In genomic region chr7:130151591-130152269, GRCh38 we compare ENCODE assay signal across 11 cellular contexts. TPM values are rescaled to one million over a fixed set of nuclear protein-coding genes. Genes with fewer than 3 reads are reported as not detected.
A peak's percentile ranks its signal among the peaks of the same experiment; 100 is the strongest.
DNase-seq lines count a peak whose midpoint lies in the region; ATAC-seq and TF ChIP-seq lines count a peak whose summit lies in the region.
"Had no signal": no experiment of that assay in that cellular context is flagged by ENCODE, and none has a peak within 500 bp of the region (broad histone marks: within the 10 kb centered on the region; RNA-seq: fewer than 3 reads in every experiment).

No MANE protein-coding gene starts in this region.

- H3K4me3 ChIP-seq in choroid plexus epithelial cell (ENCODE audit: low read depth, low read length) (no peak overlapping the region), spleen (no peak overlapping the region), MG63 (no peak overlapping the region)

- WGBS in spleen, 5 donors: 28 to 40% (median 36%) methylated on average over 4 of the region's 4 CpGs

- peak; percentile 74 for DNase-seq in activated CD8-positive, alpha-beta memory T cell treated with anti-CD3 and anti-CD28 coated beads for 24 hours
- DNase-seq in activated CD8-positive, alpha-beta memory T cell treated with anti-CD3 and anti-CD28 coated beads, Interleukin-2, amount 50 U/mL, for 4 hours: no peak
- peak in 1 of 3 donors; percentile 40 for DNase-seq in T-helper 17 cell
- DNase-seq in choroid plexus epithelial cell (ENCODE audit: low read depth): peak; percentile 36
- DNase-seq in stimulated activated naive CD4-positive, alpha-beta T cell (lab: John Stamatoyannopoulos, UW): peak in 4 of 6 experiments; percentile 15 to 47 (median 30)
- no peak for DNase-seq in spleen
- no peak for DNase-seq in MG63
- DNase-seq: islet precursor cell had no signal

- peak overlapping the region in 1 of 8 donors; percentile 40 for H3K27ac ChIP-seq in spleen

- no peaks in the 10 kb centered on the region for H3K36me3 ChIP-seq in spleen
- no peaks in the 10 kb centered on the region for H3K36me3 ChIP-seq in MG63

- no peaks in the 10 kb centered on the region for H3K27me3 Mint-ChIP-seq in T-helper 17 cell
- H3K27me3 Mint-ChIP-seq: dendritic cell treated with granulocyte-macrophage colony-stimulating factor and Interleukin-4, amounts not matched to agents 40 ng/mL and 50 ng/mL, for 4 days had no signal

- ATAC-seq in T-helper 17 cell: peak; percentile 70
- no peak for ATAC-seq in GM21576 (IDR thresholded peaks at IDR 0.05; ENCODE audit: unreplicated experiment)

- H3K4me3 Mint-ChIP-seq in T-helper 17 cell: no peak overlapping the region
- H3K4me3 Mint-ChIP-seq: dendritic cell treated with granulocyte-macrophage colony-stimulating factor and Interleukin-4, amounts not matched to agents 40 ng/mL and 50 ng/mL, for 4 days had no signal

- TF ChIP-seq POLR2A in spleen (IDR thresholded peaks at IDR 0.05): no peak

- H3K4me1 ChIP-seq in spleen: peaks cover 0 to 59% (median 23%) of the 10 kb centered on the region in 6 donors

- no peak overlapping the region for H3K27ac Mint-ChIP-seq in T-helper 17 cell
- H3K27ac Mint-ChIP-seq: dendritic cell treated with granulocyte-macrophage colony-stimulating factor and Interleukin-4, amounts not matched to agents 40 ng/mL and 50 ng/mL, for 4 days had no signal

- no peaks in the 10 kb centered on the region for H3K4me1 Mint-ChIP-seq in T-helper 17 cell

- no peaks in the 10 kb centered on the region for H3K36me3 Mint-ChIP-seq in T-helper 17 cell (ENCODE audit: low read depth)

- intact Hi-C loops in spleen (cut with DNase I; ENCODE audit: low total_unique reads): no loop called here

- TF ChIP-seq CTCF in choroid plexus epithelial cell (conservative IDR thresholded peaks at IDR 0.05; ENCODE audit: low read depth, low read length) (no peak), spleen (IDR thresholded peaks at IDR 0.05 in 8 of 11, conservative IDR thresholded peaks at IDR 0.05 in 3 of 11) (no peak)

- H3K27me3 ChIP-seq in spleen (replicated peaks in 1 of 7): no peaks in the 10 kb centered on the region
- H3K27me3 ChIP-seq in MG63: no peaks in the 10 kb centered on the region

- no peaks in the 10 kb centered on the region for H3K9me3 ChIP-seq in T-helper 17 cell (ENCODE audit: control insufficient read depth, low read length, poor library complexity, severe bottlenecking)
- peaks cover 0 to 12% (median 8%) of the 10 kb centered on the region in 8 donors for H3K9me3 ChIP-seq in spleen
- H3K9me3 ChIP-seq in MG63: no peaks in the 10 kb centered on the region

RNA-seq across cellular contexts. Expression of gene TMEM209, which starts 53.5 kb away (rescaled TPM):
- total RNA-seq in T-helper 17 cell (10 to 100 TPM; 26.0 to 26.3 TPM), spleen (10 to 100 TPM; 15.5 to 25.4 (median 19.1) TPM)
- polyA plus RNA-seq in spleen: 1 to 10 TPM; 5.9 to 9.0 (median 8.1) TPM
- 5.1 and 6.6 TPM in 2 replicates for total RNA-seq in MG63 (2014; rRNA removed; shearing (Covaris generic); ENCODE audit: low replicate concordance)

RNA-seq across cellular contexts. Expression of gene SSMEM1, which starts 55.9 kb away (rescaled TPM):
- total RNA-seq in T-helper 17 cell: not detected
- total RNA-seq in spleen: not detected
- polyA plus RNA-seq in spleen: not detected
- not detected in 2 replicates for total RNA-seq in MG63 (2014; rRNA removed; shearing (Covaris generic); ENCODE audit: low replicate concordance)
- total RNA-seq: pulmonary artery endothelial cell had no signal

Comparison
In these comparisons a context has a peak if more than half of its experiments do, and no peak if none do; other contexts are left out.
1. DNase-seq: peak in activated CD8-positive, alpha-beta memory T cell treated with anti-CD3 and anti-CD28 coated beads for 24 hours (single experiment), choroid plexus epithelial cell (single experiment) and stimulated activated naive CD4-positive, alpha-beta T cell (4 of 6); none in activated CD8-positive, alpha-beta memory T cell treated with anti-CD3 and anti-CD28 coated beads, Interleukin-2, amount 50 U/mL, for 4 hours (single experiment), spleen (single experiment) and MG63 (single experiment).